Comparison of ENCODE assay signal across 2 cellular contexts in genomic region chr6:51633424-51633823, GRCh38.
A peak's percentile ranks its signal among the peaks of the same experiment; 100 is the strongest.
TF ChIP-seq lines count a peak whose summit lies in the region.

No MANE protein-coding gene starts in this region.

TF ChIP-seq in HepG2, 621 proteins besides CTCF, POLR2A, EP300 and RAD21:
- TF ChIP-seq ZNF18 (CRISPR knock-in tag; IDR thresholded peaks at IDR 0.05; ENCODE audit: insufficient replicate concordance) (no peak), MAFK (conservative IDR thresholded peaks at IDR 0.05 in 1 of 2, IDR thresholded peaks at IDR 0.05 in 1 of 2; ENCODE audit: low read length in 2 of 2) (peak; percentile 52 to 72; a peak in 3 of 4 replicates), ZNF414 (CRISPR knock-in tag; IDR thresholded peaks at IDR 0.05) (no peak), STAT6 (CRISPR knock-in tag; IDR thresholded peaks at IDR 0.05; ENCODE audit: borderline replicate concordance) (no peak), GABPA (IDR thresholded peaks at IDR 0.05; ENCODE audit: low read depth, low read length) (no peak), GABPA (CRISPR knock-in tag; IDR thresholded peaks at IDR 0.05; ENCODE audit: low read depth) (no peak), MTA1 (CRISPR knock-in tag; IDR thresholded peaks at IDR 0.05; ENCODE audit: borderline replicate concordance) (no peak), MAFF (IDR thresholded peaks at IDR 0.05; ENCODE audit: low read depth, low read length) (peak; percentile 50), ZNF543 (CRISPR knock-in tag; IDR thresholded peaks at IDR 0.05) (no peak), ZNF362 (CRISPR knock-in tag; IDR thresholded peaks at IDR 0.05; ENCODE audit: borderline replicate concordance) (no peak)

TF ChIP-seq in K562, 482 proteins besides CTCF, POLR2A, EP300 and RAD21:
- TF ChIP-seq CUX1 (CRISPR knock-in tag; IDR thresholded peaks at IDR 0.05) (no peak), ZNF316 (IDR thresholded peaks at IDR 0.05) (0 out of 2 replicates have a peak, but pooled peaks have one; percentile 17), BDP1 (IDR thresholded peaks at IDR 0.05; ENCODE audit: insufficient read depth, insufficient read length) (no peak)
